In the genomic region with DNA sequence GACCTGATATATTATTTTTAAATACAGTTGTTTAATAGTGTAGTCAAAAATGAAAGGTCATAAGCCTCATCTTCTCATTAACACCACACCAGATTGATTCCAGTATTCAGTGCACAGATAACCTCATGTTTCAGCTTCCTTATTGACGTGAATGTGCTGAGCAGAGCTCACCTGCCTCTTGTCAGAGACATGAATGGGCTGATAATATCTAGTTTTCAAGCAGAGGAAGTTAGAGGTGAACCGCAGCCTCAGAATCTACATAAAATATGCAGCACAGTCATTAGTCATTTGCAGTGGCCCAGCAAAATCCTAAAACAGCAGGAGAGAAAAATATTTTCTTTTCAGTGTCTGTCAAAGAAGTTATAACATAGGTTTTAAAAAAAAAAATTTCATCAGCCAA, we compare ENCODE assay signal across 14 cellular contexts.
DNase-seq lines count a peak whose midpoint lies in the region; ATAC-seq and TF ChIP-seq lines count a peak whose summit lies in the region.
"Had no signal": no experiment of that assay in that cellular context is flagged by ENCODE, and none has a peak within 500 bp of the region (broad histone marks: within the 10 kb centered on the region; RNA-seq: fewer than 3 reads in every experiment).

No MANE protein-coding gene starts in this region.

- H3K9me3 ChIP-seq in effector memory CD4-positive, alpha-beta T cell (ENCODE audit: control insufficient read depth, low read length): no peaks in the 10 kb centered on the region
- no peaks in the 10 kb centered on the region for H3K9me3 ChIP-seq in OCI-LY7 (ENCODE audit: low read length)
- H3K9me3 ChIP-seq: BLaER1, heart right ventricle, left ventricle myocardium inferior had no signal

- intact Hi-C loops in OCI-LY7 (cut with micrococcal nuclease; ENCODE audit: unreplicated experiment): no loop called here

- H4K20me1 ChIP-seq in OCI-LY7 (ENCODE audit: insufficient read depth, low read length): no peaks in the 10 kb centered on the region
- H4K20me1 ChIP-seq: BLaER1 had no signal

- no TSS peak for BruUV-seq in OCI-LY7 (replicated peaks; lab: Mats Ljungman, UMichigan)

- DNase-seq in stimulated activated CD4-positive, alpha-beta T cell treated with anti-CD3 and anti-CD28 coated beads, Interleukin-2, amount 100 ng/mL, for 4 hours (ENCODE audit: low read depth): peak; percentile 5
- DNase-seq in stimulated activated CD4-positive, alpha-beta T cell treated with anti-CD3 and anti-CD28 coated beads, Interleukin-2, amount 100 ng/mL, for 48 hours: no peak
- DNase-seq in T-cell (peak in 15 of 34 experiments; percentile 1 to 34 (median 12)), OCI-LY7 (ENCODE audit: low spot score) (no peak), cerebellar cortex (ENCODE audit: low spot score) (no peak)
- DNase-seq in effector memory CD4-positive, alpha-beta T cell: peak in 2 of 3 donors; percentile 4 to 11
- DNase-seq in stimulated activated naive CD8-positive, alpha-beta T cell treated with anti-CD3 and anti-CD28 coated beads, Interleukin-15, Interleukin-2, amounts not matched to agents 100 U/mL and 50 U/mL, for 24 hours: peak; percentile 3
- DNase-seq: caudate nucleus, erythroblast, heart right ventricle, left ventricle myocardium inferior had no signal

- peaks cover 13 to 16% of the 10 kb centered on the region in 2 donors for H3K27me3 Mint-ChIP-seq in T-cell

- no peak overlapping the region for H3K4me3 ChIP-seq in effector memory CD4-positive, alpha-beta T cell (ENCODE audit: insufficient read depth, low read depth, low read length, poor library complexity, severe bottlenecking)
- no peak overlapping the region for H3K4me3 ChIP-seq in OCI-LY7 (ENCODE audit: low read depth, low read length, poor library complexity, severe bottlenecking)
- H3K4me3 ChIP-seq: BLaER1, heart right ventricle, left ventricle myocardium inferior had no signal

- H3K27me3 ChIP-seq in effector memory CD4-positive, alpha-beta T cell (replicated peaks; ENCODE audit: control insufficient read depth, insufficient read depth, low read length, poor library complexity, severe bottlenecking): no peaks in the 10 kb centered on the region
- H3K27me3 ChIP-seq: BLaER1, heart right ventricle had no signal

- H3K4me2 ChIP-seq in OCI-LY7 (ENCODE audit: low read length): no peak overlapping the region
- H3K4me2 ChIP-seq: BLaER1 had no signal

- no peaks in the 10 kb centered on the region for H3K79me2 ChIP-seq in OCI-LY7 (ENCODE audit: insufficient read depth, low read depth, low read length)

- no peaks in the 10 kb centered on the region for H3K36me3 ChIP-seq in effector memory CD4-positive, alpha-beta T cell (ENCODE audit: control insufficient read depth, insufficient read depth, low read length)
- H3K36me3 ChIP-seq in OCI-LY7 (ENCODE audit: insufficient read depth, low read length): no peaks in the 10 kb centered on the region
- H3K36me3 ChIP-seq: left ventricle myocardium inferior had no signal

- H3K9me3 Mint-ChIP-seq in T-cell: no peaks in the 10 kb centered on the region
- H3K9me3 Mint-ChIP-seq: nephron had no signal

- CTCF ChIA-PET in T-cell (lab: Charles Lee): no interaction called here
- CTCF ChIA-PET in OCI-LY7 (lab: Charles Lee; ENCODE audit: unreplicated experiment): no interaction called here

- H3K27ac ChIP-seq in effector memory CD4-positive, alpha-beta T cell (ENCODE audit: insufficient read depth, low read length, poor library complexity, severe bottlenecking): no peak overlapping the region
- no peak overlapping the region for H3K27ac ChIP-seq in OCI-LY7 (ENCODE audit: low read depth, low read length, poor library complexity, severe bottlenecking)
- H3K27ac ChIP-seq: BLaER1, heart right ventricle, left ventricle myocardium inferior had no signal

- H3K4me1 ChIP-seq in effector memory CD4-positive, alpha-beta T cell (ENCODE audit: control insufficient read depth, insufficient read depth, low read length, poor library complexity, severe bottlenecking): peaks cover 10% of the 10 kb centered on the region
- no peaks in the 10 kb centered on the region for H3K4me1 ChIP-seq in OCI-LY7 (ENCODE audit: insufficient read depth, low read length, poor library complexity, severe bottlenecking)
- H3K4me1 ChIP-seq: left ventricle myocardium inferior had no signal

- POLR2A ChIA-PET in T-cell (lab: Charles Lee) (interaction anchor here in 1 of 2 donors (0.7 kb wide), 1 partner anchor 1861 kb away, joined by 4 read pairs; no protein-coding TSS in a partner anchor), OCI-LY7 (lab: Charles Lee) (interaction anchor here (0.6 kb wide), 1 partner anchor 120 kb away, joined by 3 read pairs; no protein-coding TSS in a partner anchor)

- no peaks in the 10 kb centered on the region for H3K9me2 ChIP-seq in OCI-LY7 (ENCODE audit: insufficient read depth, low read length)

- no peak overlapping the region for H2AFZ ChIP-seq in OCI-LY7 (ENCODE audit: low read length)

- peaks cover 11 to 15% (median 12%) of the 10 kb centered on the region in 3 donors for H3K4me1 Mint-ChIP-seq in T-cell

- H3K27ac Mint-ChIP-seq in T-cell: no peak overlapping the region
- H3K27ac Mint-ChIP-seq: nephron had no signal

- TF ChIP-seq CTCF in OCI-LY7 (conservative IDR thresholded peaks at IDR 0.05; ENCODE audit: low read length): no peak

- H3K4me3 Mint-ChIP-seq in T-cell: no peak overlapping the region
- H3K4me3 Mint-ChIP-seq: nephron had no signal

- ATAC-seq in T-cell (replicated peaks in 1 of 4) (peak; percentile 80 to 97 (median 86)), GM19463 (IDR thresholded peaks at IDR 0.05; ENCODE audit: unreplicated experiment) (no peak)
- ATAC-seq in stimulated activated naive CD8-positive, alpha-beta T cell treated with anti-CD3 and anti-CD28 coated beads, Interleukin-15, Interleukin-2, amounts not matched to agents 100 U/mL and 50 U/mL, for 24 hours: peak; percentile 57
- ATAC-seq: heart right ventricle had no signal

- H3K36me3 Mint-ChIP-seq in T-cell: no peaks in the 10 kb centered on the region

Comparison
In these comparisons a context has a peak if more than half of its experiments do, and no peak if none do; other contexts are left out.
1. DNase-seq: peak in stimulated activated CD4-positive, alpha-beta T cell treated with anti-CD3 and anti-CD28 coated beads, Interleukin-2, amount 100 ng/mL, for 4 hours (single experiment), effector memory CD4-positive, alpha-beta T cell (2 of 3) and stimulated activated naive CD8-positive, alpha-beta T cell treated with anti-CD3 and anti-CD28 coated beads, Interleukin-15, Interleukin-2, amounts not matched to agents 100 U/mL and 50 U/mL, for 24 hours (single experiment); none in stimulated activated CD4-positive, alpha-beta T cell treated with anti-CD3 and anti-CD28 coated beads, Interleukin-2, amount 100 ng/mL, for 48 hours (0 of 2), OCI-LY7 (single experiment) and cerebellar cortex (single experiment).